Comparison of ENCODE assay signal across 19 cellular contexts in genomic region chr11:14114269-14114668, GRCh38.
"Had no signal": no experiment of that assay in that cellular context is flagged by ENCODE, and none has a peak within 500 bp of the region (broad histone marks: within the 10 kb centered on the region; RNA-seq: fewer than 3 reads in every experiment).

No MANE protein-coding gene starts in this region.

- H3K9me3 Mint-ChIP-seq: activated naive CD4-positive, alpha-beta T cell treated with anti-CD3 and anti-CD28 coated beads for 36 hours; activated T-helper 17 cell treated with anti-CD3 and anti-CD28 coated beads, Interleukin-2, amount 50 U/mL, for 72 hours; central memory CD8-positive, alpha-beta T cell; dendritic cell treated with granulocyte-macrophage colony-stimulating factor and Interleukin-4, amounts not matched to agents 40 ng/mL and 50 ng/mL, for 4 days; type B pancreatic cell had no signal

- H3K4me1 Mint-ChIP-seq: central memory CD8-positive, alpha-beta T cell had no signal

- H3K36me3 Mint-ChIP-seq: type B pancreatic cell had no signal

- H3K4me1 ChIP-seq: suprapubic skin had no signal

- H3K27me3 Mint-ChIP-seq: activated T-helper 17 cell treated with anti-CD3 and anti-CD28 coated beads, Interleukin-2, amount 50 U/mL, for 72 hours; dendritic cell treated with granulocyte-macrophage colony-stimulating factor and Interleukin-4, amounts not matched to agents 40 ng/mL and 50 ng/mL, for 4 days; naive thymus-derived CD8-positive, alpha-beta T cell; progenitor cell of endocrine pancreas; T-cell had no signal

- H3K4me3 ChIP-seq: esophagus squamous epithelium, mucosa of descending colon, suprapubic skin had no signal

- H3K27me3 ChIP-seq: esophagus squamous epithelium, suprapubic skin had no signal

- H3K36me3 ChIP-seq: esophagus squamous epithelium, suprapubic skin had no signal

- H3K27ac Mint-ChIP-seq: activated naive CD4-positive, alpha-beta T cell treated with anti-CD3 and anti-CD28 coated beads for 36 hours; activated T-helper 17 cell treated with anti-CD3 and anti-CD28 coated beads, Interleukin-2, amount 50 U/mL, for 72 hours; dendritic cell treated with granulocyte-macrophage colony-stimulating factor and Interleukin-4, amounts not matched to agents 40 ng/mL and 50 ng/mL, for 4 days; progenitor cell of endocrine pancreas; T-cell; type B pancreatic cell had no signal

- H3K27ac ChIP-seq: esophagus squamous epithelium, suprapubic skin, VCaP had no signal

- H3K4me3 Mint-ChIP-seq: activated naive CD4-positive, alpha-beta T cell treated with anti-CD3 and anti-CD28 coated beads for 36 hours; activated T-helper 17 cell treated with anti-CD3 and anti-CD28 coated beads, Interleukin-2, amount 50 U/mL, for 72 hours; central memory CD8-positive, alpha-beta T cell; dendritic cell treated with granulocyte-macrophage colony-stimulating factor and Interleukin-4, amounts not matched to agents 40 ng/mL and 50 ng/mL, for 4 days; naive thymus-derived CD8-positive, alpha-beta T cell; T-cell; type B pancreatic cell had no signal

- H3K9me3 ChIP-seq: esophagus squamous epithelium, mucosa of descending colon, suprapubic skin had no signal

- DNase-seq: activated CD4-positive, alpha-beta T cell treated with anti-CD3 and anti-CD28 coated beads for 4 hours; activated naive CD4-positive, alpha-beta T cell treated with anti-CD3 and anti-CD28 coated beads for 36 hours; esophagus squamous epithelium; foreskin melanocyte; kidney; mucosa of descending colon; naive thymus-derived CD8-positive, alpha-beta T cell; occipital lobe; stimulated activated CD4-positive, alpha-beta T cell treated with anti-CD3 and anti-CD28 coated beads, Interleukin-2, amount 100 ng/mL, for 48 hours; stimulated activated CD8-positive, alpha-beta memory T cell treated with anti-CD3 and anti-CD28 coated beads, Interleukin-4, amount 100 ng/mL, for 48 hours; stimulated activated naive CD8-positive, alpha-beta T cell treated with anti-CD3 and anti-CD28 coated beads, Interleukin-15, Interleukin-2, amounts not matched to agents 100 U/mL and 50 U/mL, for 24 hours; T-cell had no signal
